Comparison of ENCODE assay signal across 26 cellular contexts in the genomic region with DNA sequence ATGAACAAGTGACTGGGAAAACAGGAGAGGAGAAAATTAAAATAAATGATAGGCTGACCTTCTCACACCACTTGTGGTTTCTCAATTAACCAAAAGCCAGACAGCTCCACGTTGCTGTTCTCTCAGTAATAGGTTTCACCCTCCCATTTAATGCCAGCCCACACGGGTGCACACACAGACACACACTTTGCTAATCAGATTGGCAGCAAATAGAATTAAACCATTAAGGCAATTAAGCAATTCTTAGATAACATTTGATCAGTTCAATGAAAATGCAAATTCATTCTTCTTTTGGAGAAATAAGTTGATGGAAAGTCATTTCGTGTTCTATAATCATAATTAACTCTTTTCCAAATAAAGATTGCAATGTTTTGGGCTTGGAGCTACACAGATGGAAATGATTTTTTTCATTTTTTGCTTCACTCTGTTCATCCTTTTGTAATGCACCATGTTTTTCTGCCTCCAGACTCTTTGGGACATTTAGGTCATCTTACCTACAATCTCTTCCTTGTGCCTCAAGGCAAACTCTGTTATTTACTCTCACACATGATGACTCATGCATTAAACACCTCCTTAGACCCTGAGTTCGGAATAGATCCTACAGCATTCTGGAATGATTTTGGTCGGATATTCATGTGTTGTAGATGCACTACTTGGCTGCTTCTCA.
DNase-seq lines count a peak whose midpoint lies in the region; ATAC-seq and TF ChIP-seq lines count a peak whose summit lies in the region.
"Had no signal": no experiment of that assay in that cellular context is flagged by ENCODE, and none has a peak within 500 bp of the region (broad histone marks: within the 10 kb centered on the region; RNA-seq: fewer than 3 reads in every experiment).

No MANE protein-coding gene starts in this region.

- POLR2A ChIA-PET in RWPE1 (lab: Yijun Ruan, JAX; ENCODE audit: low non-redundant PET): no interaction called here

- DNase-seq in D341Med (ENCODE audit: low spot score) (peak; percentile 57), HPDE6-E6E7 (ENCODE audit: extremely low spot score) (peak; percentile 34), RWPE1 (ENCODE audit: low spot score) (peak; percentile 48), foreskin keratinocyte (peak; percentile 40 to 74), T-helper 1 cell (no peak), GF-D8 (lab: John Stamatoyannopoulos, UW) (no peak)
- no peak for DNase-seq in effector memory CD4-positive, alpha-beta T cell
- DNase-seq: activated CD4-positive, alpha-beta T cell treated with anti-CD3 and anti-CD28 coated beads for 36 hours; activated naive CD4-positive, alpha-beta T cell treated with anti-CD3 and anti-CD28 coated beads, Interleukin-2, amount 10 ng/mL, durations not matched to agents 7 days and 5 days; adrenal gland; COR-L47; DND-41; dorsolateral prefrontal cortex; H9; left colon; NCI-H1092 treated with DMSO at 0.1 percent for 48 hours; NCI-H187 treated with DMSO at 0.1 percent for 48 hours; NCI-H2171; PC-3 had no signal

- CTCF ChIA-PET in RWPE1 (lab: Yijun Ruan, JAX): interaction anchor here (0.6 kb wide), 1 partner anchor 137 kb away, joined by 3 read pairs; no protein-coding TSS in a partner anchor

- H3K4me3 ChIP-seq in effector memory CD4-positive, alpha-beta T cell (ENCODE audit: insufficient read depth, low read depth, low read length, poor library complexity, severe bottlenecking): no peak overlapping the region
- H3K4me3 ChIP-seq: adrenal gland, dorsolateral prefrontal cortex, hepatocyte had no signal

- H3K36me3 ChIP-seq in effector memory CD4-positive, alpha-beta T cell (ENCODE audit: control insufficient read depth, insufficient read depth, low read length): no peaks in the 10 kb centered on the region
- H3K36me3 ChIP-seq: adrenal gland had no signal

- TF ChIP-seq CTCF in RWPE1 (conservative IDR thresholded peaks at IDR 0.05; ENCODE audit: low read depth) (no peak), foreskin keratinocyte (conservative IDR thresholded peaks at IDR 0.05) (no peak)

- H3K27ac ChIP-seq in RWPE1 (no peak overlapping the region), foreskin keratinocyte (no peak overlapping the region)
- no peak overlapping the region for H3K27ac ChIP-seq in effector memory CD4-positive, alpha-beta T cell (ENCODE audit: insufficient read depth, low read length, poor library complexity, severe bottlenecking)
- H3K27ac ChIP-seq: adrenal gland, C4-2B, dorsolateral prefrontal cortex, hepatocyte, VCaP had no signal

- no peaks in the 10 kb centered on the region for H3K4me1 ChIP-seq in foreskin keratinocyte
- H3K4me1 ChIP-seq in effector memory CD4-positive, alpha-beta T cell (ENCODE audit: control insufficient read depth, insufficient read depth, low read length, poor library complexity, severe bottlenecking): peaks cover 11% of the 10 kb centered on the region
- H3K4me1 ChIP-seq: adrenal gland had no signal

- H3K9me3 ChIP-seq in effector memory CD4-positive, alpha-beta T cell (ENCODE audit: control insufficient read depth, low read length): no peaks in the 10 kb centered on the region
- H3K9me3 ChIP-seq: adrenal gland had no signal

- H3K27me3 ChIP-seq in foreskin keratinocyte: peaks cover 2% of the 10 kb centered on the region
- H3K27me3 ChIP-seq in effector memory CD4-positive, alpha-beta T cell (replicated peaks; ENCODE audit: control insufficient read depth, insufficient read depth, low read length, poor library complexity, severe bottlenecking): no peaks in the 10 kb centered on the region
- H3K27me3 ChIP-seq: adrenal gland, dorsolateral prefrontal cortex, hepatocyte had no signal

- ATAC-seq in foreskin keratinocyte (peak; percentile 93), HG02981 (IDR thresholded peaks at IDR 0.05; ENCODE audit: unreplicated experiment) (no peak)
- ATAC-seq: activated CD4-positive, alpha-beta T cell treated with anti-CD3 and anti-CD28 coated beads for 36 hours; activated T-helper 17 cell treated with anti-CD3 and anti-CD28 coated beads, Interleukin-2, amount 50 U/mL, for 72 hours; left colon; PC-3; Right ventricle myocardium inferior; stimulated activated memory B cell treated with anti-CD40 and anti-IgM and Interleukin-4, amounts not matched to agents 10 μg/mL and 1 μg/mL and 100 μg/mL, for 72 hours had no signal

Comparison
In these comparisons a context has a peak if more than half of its experiments do, and no peak if none do; other contexts are left out.
1. DNase-seq: peak in D341Med (single experiment), HPDE6-E6E7 (single experiment), RWPE1 (single experiment) and foreskin keratinocyte (2 of 2); none in effector memory CD4-positive, alpha-beta T cell (0 of 3), T-helper 1 cell (0 of 5) and GF-D8 (single experiment).